Comparison of ENCODE assay signal across 16 cellular contexts in the genomic region with DNA sequence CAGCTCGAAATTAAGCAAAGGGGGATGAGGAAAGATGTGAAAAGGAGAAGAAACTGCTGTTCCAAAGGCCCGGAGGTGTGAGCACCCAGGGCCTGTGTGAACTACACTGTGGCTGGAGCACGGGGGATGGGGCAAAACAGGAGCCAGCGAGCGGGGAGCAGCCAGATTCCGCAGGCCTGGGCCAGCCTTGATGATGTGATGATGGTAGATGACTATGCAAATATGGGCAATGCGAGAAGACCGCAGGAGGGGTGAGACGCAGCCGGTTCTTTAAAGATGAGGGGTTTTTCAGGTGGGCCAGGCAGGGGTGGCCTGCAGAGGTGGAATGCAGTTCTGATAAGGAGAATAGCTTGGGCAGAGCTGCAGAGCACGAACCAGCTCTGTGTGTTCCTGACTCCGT.
"Had no signal": no experiment of that assay in that cellular context is flagged by ENCODE, and none has a peak within 500 bp of the region (broad histone marks: within the 10 kb centered on the region; RNA-seq: fewer than 3 reads in every experiment).

No MANE protein-coding gene starts in this region.

- H3K27me3 Mint-ChIP-seq: activated naive CD4-positive, alpha-beta T cell treated with anti-CD3 and anti-CD28 coated beads, Interleukin-2, amount 50 U/mL, for 24 hours; brain had no signal

- H3K4me3 Mint-ChIP-seq: activated naive CD4-positive, alpha-beta T cell treated with anti-CD3 and anti-CD28 coated beads, Interleukin-2, amount 50 U/mL, for 24 hours; brain; neural progenitor cell had no signal

- H3K27me3 ChIP-seq: foreskin keratinocyte, neural progenitor cell, right lobe of liver, thyroid gland had no signal

- H3K9ac ChIP-seq: neural progenitor cell had no signal

- H3K36me3 ChIP-seq: neural progenitor cell had no signal

- H3K9me3 Mint-ChIP-seq: activated naive CD4-positive, alpha-beta T cell treated with anti-CD3 and anti-CD28 coated beads, Interleukin-2, amount 50 U/mL, for 24 hours; activated T-helper 2 cell treated with anti-CD3 and anti-CD28 coated beads, Interferon-gamma antibody, Interleukin-2, Interleukin-4, amounts not matched to agents 10 μg/mL and 5 μg/mL and 100 μg/mL, durations not matched to agents 14 hours and 24 hours and 36 hours; brain; neural progenitor cell had no signal

- H3K9me3 ChIP-seq: lower lobe of right lung, right lobe of liver, thyroid gland had no signal

- H3K4me3 ChIP-seq: lower lobe of right lung, neural progenitor cell, right lobe of liver, thyroid gland had no signal

- H3K4me1 ChIP-seq: foreskin keratinocyte, lower lobe of right lung, right lobe of liver had no signal

- DNase-seq: activated CD4-positive, alpha-beta T cell treated with anti-CD3 and anti-CD28 coated beads, Interleukin-2, amount 50 U/mL, for 4 hours; activated CD4-positive, CD25-positive, alpha-beta regulatory T cell; activated T-cell treated with anti-CD3 and anti-CD28 coated beads for 4 hours; cortex of kidney; effector CD8-positive, alpha-beta T cell; glutamatergic neuron; left cardiac atrium; lower lobe of right lung; midbrain; right lobe of liver; thyroid gland had no signal

- ATAC-seq: left cardiac atrium, lower lobe of right lung, right lobe of liver had no signal

- H3K4me2 ChIP-seq: neural progenitor cell had no signal

- H3K27ac ChIP-seq: foreskin keratinocyte, lower lobe of right lung, neural progenitor cell, right lobe of liver, thyroid gland had no signal
